In genomic region chr5:14250094-14250777, GRCh38 we compare ENCODE assay signal across 8 cellular contexts.
A peak's percentile ranks its signal among the peaks of the same experiment; 100 is the strongest.
DNase-seq lines count a peak whose midpoint lies in the region; ATAC-seq and TF ChIP-seq lines count a peak whose summit lies in the region.

No MANE protein-coding gene starts in this region.

- TF ChIP-seq CTCF in GM12865 (IDR thresholded peaks at IDR 0.05; ENCODE audit: insufficient read depth, low read depth, low read length, missing control alignments) (no peak), astrocyte of the spinal cord (IDR thresholded peaks at IDR 0.05; ENCODE audit: low read depth, low read length) (no peak)

- H3K36me3 Mint-ChIP-seq in stimulated activated naive B cell treated with anti-CD40 and anti-IgM and Interleukin-4, amounts not matched to agents 10 μg/mL and 1 μg/mL and 100 μg/mL, for 72 hours, result peaks cover 2 to 8% of the 10 kb centered on the region in 2 donors
- no peaks in the 10 kb centered on the region for H3K36me3 Mint-ChIP-seq in effector memory CD8-positive, alpha-beta T cell (ENCODE audit: insufficient read depth)

- H3K4me3 ChIP-seq in GM12865 (ENCODE audit: low read depth, low read length) (peak overlapping the region; percentile 5; the same call in 1 of the 2 replicates), astrocyte of the spinal cord (ENCODE audit: low read depth, low read length) (no peak overlapping the region)

- H3K4me1 Mint-ChIP-seq in stimulated activated naive B cell treated with anti-CD40 and anti-IgM and Interleukin-4, amounts not matched to agents 10 μg/mL and 1 μg/mL and 100 μg/mL, for 72 hours, result peaks cover 44 to 65% of the 10 kb centered on the region in 2 donors
- H3K4me1 Mint-ChIP-seq in effector memory CD8-positive, alpha-beta T cell (ENCODE audit: low read depth in 2 of 2), result peaks cover 0 to 4% of the 10 kb centered on the region in 2 donors

- no peaks in the 10 kb centered on the region for H3K27me3 Mint-ChIP-seq in stimulated activated naive B cell treated with anti-CD40 and anti-IgM and Interleukin-4, amounts not matched to agents 10 μg/mL and 1 μg/mL and 100 μg/mL, for 72 hours
- peaks cover 0 to 24% of the 10 kb centered on the region in 2 donors for H3K27me3 Mint-ChIP-seq in effector memory CD8-positive, alpha-beta T cell

- peak overlapping the region in 1 of 2 donors; percentile 3 for H3K4me3 Mint-ChIP-seq in stimulated activated naive B cell treated with anti-CD40 and anti-IgM and Interleukin-4, amounts not matched to agents 10 μg/mL and 1 μg/mL and 100 μg/mL, for 72 hours
- no peak overlapping the region for H3K4me3 Mint-ChIP-seq in effector memory CD8-positive, alpha-beta T cell

- in situ Hi-C loops in astrocyte of the spinal cord (cut with HindIII; ENCODE audit: low sequenced_read_pairs), result loop anchor here (25.0 kb wide), 1 partner anchor 263 kb away; no protein-coding TSS in a partner anchor

- no peaks in the 10 kb centered on the region for H3K9me3 Mint-ChIP-seq in stimulated activated naive B cell treated with anti-CD40 and anti-IgM and Interleukin-4, amounts not matched to agents 10 μg/mL and 1 μg/mL and 100 μg/mL, for 72 hours
- H3K9me3 Mint-ChIP-seq in effector memory CD8-positive, alpha-beta T cell, result no peaks in the 10 kb centered on the region

- peak overlapping the region; percentile 62 for H3K27ac Mint-ChIP-seq in stimulated activated naive B cell treated with anti-CD40 and anti-IgM and Interleukin-4, amounts not matched to agents 10 μg/mL and 1 μg/mL and 100 μg/mL, for 72 hours
- no peak overlapping the region for H3K27ac Mint-ChIP-seq in effector memory CD8-positive, alpha-beta T cell

- ATAC-seq in stimulated activated naive B cell treated with anti-CD40 and anti-IgM and Interleukin-4, amounts not matched to agents 10 μg/mL and 1 μg/mL and 100 μg/mL, for 72 hours (replicated peaks), result peak; percentile 26 to 35
- ATAC-seq in effector memory CD8-positive, alpha-beta T cell (replicated peaks), result no peak
- ATAC-seq in HG02840 (IDR thresholded peaks at IDR 0.05; ENCODE audit: low FRiP score, unreplicated experiment), result no peak
- no peak for ATAC-seq in GM19035 (IDR thresholded peaks at IDR 0.05; ENCODE audit: unreplicated experiment)

- no peak for DNase-seq in GM12865 (ENCODE audit: low read depth)
- DNase-seq in NCI-H146 treated with DMSO at 0.1 percent for 48 hours (lab: John Stamatoyannopoulos, UW; ENCODE audit: unreplicated experiment), result peak; percentile 69
- DNase-seq in astrocyte of the spinal cord (ENCODE audit: low read depth, low spot score), result peak; percentile 88
- peak; percentile 88 for DNase-seq in inferior parietal cortex (ENCODE audit: extremely low spot score)
- no peak for DNase-seq in stimulated activated naive B cell treated with anti-CD40 and anti-IgM and Interleukin-4, amounts not matched to agents 10 μg/mL and 1 μg/mL and 100 μg/mL, for 72 hours
- no peak for DNase-seq in effector memory CD8-positive, alpha-beta T cell

Comparison
In these comparisons a context has a peak if more than half of its experiments do, and no peak if none do; other contexts are left out.
1. DNase-seq: peak in NCI-H146 treated with DMSO at 0.1 percent for 48 hours (single experiment), astrocyte of the spinal cord (single experiment) and inferior parietal cortex (single experiment); none in GM12865 (single experiment), stimulated activated naive B cell treated with anti-CD40 and anti-IgM and Interleukin-4, amounts not matched to agents 10 μg/mL and 1 μg/mL and 100 μg/mL, for 72 hours (single experiment) and effector memory CD8-positive, alpha-beta T cell (0 of 3).
2. ATAC-seq: peak in stimulated activated naive B cell treated with anti-CD40 and anti-IgM and Interleukin-4, amounts not matched to agents 10 μg/mL and 1 μg/mL and 100 μg/mL, for 72 hours (2 of 2); none in effector memory CD8-positive, alpha-beta T cell (single experiment), HG02840 (single experiment) and GM19035 (single experiment).